ENCODE assay signal across 29 cellular contexts in genomic region chr2:233819884-233820765, GRCh38. TPM values are rescaled to one million over a fixed set of nuclear protein-coding genes. Genes with fewer than 3 reads are reported as not detected.
DNase-seq lines count a peak whose midpoint lies in the region; ATAC-seq, FAIRE-seq and TF ChIP-seq lines count a peak whose summit lies in the region.
"Had no signal": no experiment of that assay in that cellular context is flagged by ENCODE, and none has a peak within 500 bp of the region (broad histone marks: within the 10 kb centered on the region; RNA-seq: fewer than 3 reads in every experiment).

No MANE protein-coding gene starts in this region.

- no peak overlapping the region for H3K4me3 Mint-ChIP-seq in H9
- H3K4me3 Mint-ChIP-seq: CD4-positive, CD25-positive, alpha-beta regulatory T cell; stimulated activated memory B cell treated with anti-CD40 and anti-IgM and Interleukin-4, amounts not matched to agents 10 μg/mL and 1 μg/mL and 100 μg/mL, for 72 hours; WTC11 had no signal

- no peaks in the 10 kb centered on the region for H3K36me3 Mint-ChIP-seq in H9 (ENCODE audit: insufficient read depth in 1 of 3, low read depth in 3 of 3)
- H3K36me3 Mint-ChIP-seq: CD4-positive, CD25-positive, alpha-beta regulatory T cell; stimulated activated memory B cell treated with anti-CD40 and anti-IgM and Interleukin-4, amounts not matched to agents 10 μg/mL and 1 μg/mL and 100 μg/mL, for 72 hours; WTC11 had no signal

- no peak overlapping the region for H2BK12ac ChIP-seq in H9 (ENCODE audit: insufficient read length, low read depth, low read length)

- no peak overlapping the region; the same call in 1 of the 2 replicates for H3K14ac ChIP-seq in H9 (ENCODE audit: insufficient read depth, low read length)

- no peak for FAIRE-seq in kidney (lab: Jason Lieb, UNC)
- FAIRE-seq: endothelial cell of umbilical vein, GM19239 had no signal

- no peak overlapping the region for H3K4me2 ChIP-seq in H9 (ENCODE audit: insufficient read depth, insufficient read length, low read length)
- H3K4me2 ChIP-seq: smooth muscle cell had no signal

- H2BK120ac ChIP-seq in H9 (ENCODE audit: low read depth, low read length, poor library complexity, severe bottlenecking): no peak overlapping the region

- no peak overlapping the region for H2BK5ac ChIP-seq in H9 (ENCODE audit: insufficient read length, low read length)

- H3K9me3 ChIP-seq in H9 (ENCODE audit: control insufficient read depth, low read depth, low read length) (no peaks in the 10 kb centered on the region), kidney (ENCODE audit: control insufficient read depth in 1 of 2, low read length in 2 of 2) (no peaks in the 10 kb centered on the region), spleen (peaks cover 0 to 4% (median 0%) of the 10 kb centered on the region in 8 donors)
- H3K9me3 ChIP-seq: neutrophil, testis had no signal

- no peak overlapping the region for H3K23ac ChIP-seq in H9 (ENCODE audit: insufficient read length, low read depth, low read length)

- no peaks in the 10 kb centered on the region for H3K4me1 ChIP-seq in H9 (ENCODE audit: insufficient read depth, low read length)
- H3K4me1 ChIP-seq in kidney (ENCODE audit: control insufficient read depth in 1 of 2, insufficient read depth in 1 of 2, low read depth in 1 of 2, low read length in 2 of 2): no peaks in the 10 kb centered on the region
- no peaks in the 10 kb centered on the region for H3K4me1 ChIP-seq in spleen
- H3K4me1 ChIP-seq: testis had no signal

- H4K8ac ChIP-seq in H9 (replicated peaks; ENCODE audit: insufficient read length, low read depth, low read length): no peak overlapping the region

- no peaks in the 10 kb centered on the region; a peak in 1 of 5 replicates for H3K9me3 Mint-ChIP-seq in H9
- H3K9me3 Mint-ChIP-seq: stimulated activated memory B cell treated with anti-CD40 and anti-IgM and Interleukin-4, amounts not matched to agents 10 μg/mL and 1 μg/mL and 100 μg/mL, for 72 hours; WTC11 had no signal

- no peaks in the 10 kb centered on the region for H3K27me3 ChIP-seq in H9 (ENCODE audit: insufficient read depth, low read length)
- H3K27me3 ChIP-seq in spleen (replicated peaks in 1 of 7): peaks cover 0 to 9% (median 0%) of the 10 kb centered on the region in 7 donors
- H3K27me3 ChIP-seq: neutrophil, testis had no signal

- intact Hi-C loops in kidney (cut with DNase I) (no loop called here), spleen (cut with DNase I; ENCODE audit: low total_unique reads) (no loop called here)

- H4K91ac ChIP-seq in H9 (ENCODE audit: insufficient read length, low read depth, low read length): no peak overlapping the region

- no peaks in the 10 kb centered on the region for H3K79me2 ChIP-seq in H9 (ENCODE audit: insufficient read depth, low read length)

- H3K23me2 ChIP-seq in H9 (ENCODE audit: insufficient read length, low read depth, low read length, poor library complexity, severe bottlenecking): no peaks in the 10 kb centered on the region

- H2BK20ac ChIP-seq in H9 (ENCODE audit: low read depth, low read length, poor library complexity, severe bottlenecking): no peak overlapping the region

- H3T11ph ChIP-seq in H9 (ENCODE audit: low read length): no peak overlapping the region

- H3K79me1 ChIP-seq in H9 (ENCODE audit: insufficient read depth, low read depth, low read length, poor library complexity, severe bottlenecking): no peaks in the 10 kb centered on the region

- H3K4ac ChIP-seq in H9 (ENCODE audit: low read depth, low read length): no peak overlapping the region

- H3K4me3 ChIP-seq in kidney (ENCODE audit: low read length in 2 of 2) (no peak overlapping the region), spleen (no peak overlapping the region)
- H3K4me3 ChIP-seq: smooth muscle cell, testis had no signal

- TF ChIP-seq CTCF in H9 (conservative IDR thresholded peaks at IDR 0.05) (no peak), kidney (IDR thresholded peaks at IDR 0.05; ENCODE audit: borderline replicate concordance, extremely low read depth, insufficient read depth) (no peak), spleen (IDR thresholded peaks at IDR 0.05 in 8 of 11, conservative IDR thresholded peaks at IDR 0.05 in 3 of 11) (no peak)

- no peak overlapping the region for H2BK15ac ChIP-seq in H9 (ENCODE audit: low read depth, low read length)

- no peak overlapping the region for H3K56ac ChIP-seq in H9 (ENCODE audit: insufficient read length, low read depth, low read length)

- H3K36me3 ChIP-seq in kidney (ENCODE audit: control insufficient read depth in 1 of 2, insufficient read depth in 2 of 2, low read length in 2 of 2) (no peaks in the 10 kb centered on the region), spleen (no peaks in the 10 kb centered on the region)
- H3K36me3 ChIP-seq: neutrophil had no signal

- H2AK5ac ChIP-seq in H9 (ENCODE audit: insufficient read length, low read length): no peak overlapping the region

- H3K9ac ChIP-seq in H9 (ENCODE audit: extremely low read depth, insufficient read length, low read length) (no peak overlapping the region), kidney (ENCODE audit: low read length in 2 of 2) (no peak overlapping the region)

- no peak for TF ChIP-seq POLR2A in spleen (IDR thresholded peaks at IDR 0.05)

- DNase-seq in AG08395 (ENCODE audit: low spot score) (peak; percentile 27), H9 (peak; percentile 16), kidney (peak; percentile 56), spleen (peak; percentile 58), dermis blood vessel endothelial cell (no peak), NCI-H2107 treated with DMSO at 0.1 percent for 48 hours (lab: John Stamatoyannopoulos, UW; ENCODE audit: unreplicated experiment) (no peak), glomerular visceral epithelial cell (ENCODE audit: extremely low spot score) (no peak)
- DNase-seq: activated CD4-positive, alpha-beta T cell treated with anti-CD3 and anti-CD28 coated beads, Interleukin-2, amount 50 U/mL, for 48 hours; activated T-cell treated with anti-CD3 and anti-CD28 coated beads for 4 hours; amygdala; CD4-positive, CD25-positive, alpha-beta regulatory T cell; glutamatergic neuron; NCI-H1417; NCI-H524; PC-3; SHP77 treated with DMSO at 0.1 percent for 48 hours; SW 1271; T1000; testis had no signal

- WGBS in H9 (ENCODE audit: extremely low coverage, insufficient read length, low lambda C conversion rate): no CpG with 5 or more reads among the region's 18 CpGs
- 78 to 88% (median 84%) methylated on average over 14 to 18 of the region's 18 CpGs for WGBS in spleen, 5 donors

- ATAC-seq in esophagus mucosa: no peak
- ATAC-seq: PC-3; stimulated activated memory B cell treated with anti-CD40 and anti-IgM and Interleukin-4, amounts not matched to agents 10 μg/mL and 1 μg/mL and 100 μg/mL, for 72 hours; WTC11 had no signal

- H3K18ac ChIP-seq in H9 (ENCODE audit: insufficient read length, low read depth, low read length): no peak overlapping the region

- H4K20me1 ChIP-seq in H9 (ENCODE audit: control insufficient read depth, insufficient read depth, insufficient read length): no peaks in the 10 kb centered on the region

- no peaks in the 10 kb centered on the region; a peak in 1 of 4 replicates for H3K4me1 Mint-ChIP-seq in H9
- H3K4me1 Mint-ChIP-seq: CD4-positive, CD25-positive, alpha-beta regulatory T cell; stimulated activated memory B cell treated with anti-CD40 and anti-IgM and Interleukin-4, amounts not matched to agents 10 μg/mL and 1 μg/mL and 100 μg/mL, for 72 hours had no signal

- no peak overlapping the region for H4K5ac ChIP-seq in H9 (ENCODE audit: insufficient read length, low read depth, low read length)

- peaks cover 1% of the 10 kb centered on the region; the same call in 1 of the 2 replicates for H3K27me3 Mint-ChIP-seq in H9 (ENCODE audit: low read depth)

- no peak overlapping the region for H2AFZ ChIP-seq in H9 (ENCODE audit: low read length)

- H3K27ac Mint-ChIP-seq in H9: no peak overlapping the region
- H3K27ac Mint-ChIP-seq: CD4-positive, CD25-positive, alpha-beta regulatory T cell; stimulated activated memory B cell treated with anti-CD40 and anti-IgM and Interleukin-4, amounts not matched to agents 10 μg/mL and 1 μg/mL and 100 μg/mL, for 72 hours; WTC11 had no signal

- H3K27ac ChIP-seq in H9 (ENCODE audit: insufficient read length, low read depth, low read length): no peak overlapping the region
- no peak overlapping the region for H3K27ac ChIP-seq in kidney (ENCODE audit: low read depth in 2 of 2, low read length in 2 of 2)
- no peak overlapping the region for H3K27ac ChIP-seq in spleen
- H3K27ac ChIP-seq: neutrophil, testis had no signal

RNA-seq across cellular contexts. Expression of gene HJURP, which starts 34.2 kb away (rescaled TPM):
- total RNA-seq in H9 (2021): 49.7 and 52.6 TPM in 2 replicates
- total RNA-seq in kidney: 0.94 TPM
- polyA plus RNA-seq in kidney (ENCODE audit: insufficient read depth, low read depth, low replicate concordance): not detected
- 1 to 10 TPM; 1.4 to 7.4 (median 5.2) TPM for total RNA-seq in spleen
- polyA plus RNA-seq in spleen: 1 to 10 TPM; 2.2 to 5.6 (median 2.9) TPM
- total RNA-seq in dermis blood vessel endothelial cell: 10.4 and 19.8 TPM in 2 replicates
- total RNA-seq in esophagus mucosa: 9.4 TPM

RNA-seq across cellular contexts. Expression of gene MROH2A, which starts 42.0 kb away (rescaled TPM):
- total RNA-seq in H9 (2021): not detected in 2 replicates
- total RNA-seq in kidney: not detected
- 1.8 TPM for polyA plus RNA-seq in kidney (ENCODE audit: insufficient read depth, low read depth, low replicate concordance)
- under 1 TPM in 2 of 7 donors, not detected in 5; 0.27 to 0.43 TPM for total RNA-seq in spleen
- polyA plus RNA-seq in spleen: 1 to 10 TPM in 1 of 3 donors, not detected in 2; 1.5 TPM
- not detected in 2 replicates for total RNA-seq in dermis blood vessel endothelial cell
- total RNA-seq in esophagus mucosa: 0.52 TPM
- total RNA-seq: CD4-positive, CD25-positive, alpha-beta regulatory T cell; dermis microvascular lymphatic vessel endothelial cell; endothelial cell of umbilical vein; kidney epithelial cell; lung microvascular endothelial cell; PC-3; smooth muscle cell; WTC11 had no signal
- polyA plus RNA-seq: CD4-positive, CD25-positive, alpha-beta regulatory T cell; endothelial cell of umbilical vein; smooth muscle cell had no signal

Comparison
In these comparisons a context has a peak if more than half of its experiments do, and no peak if none do; other contexts are left out.
1. DNase-seq: peak in AG08395 (single experiment), H9 (single experiment), kidney (single experiment) and spleen (single experiment); none in dermis blood vessel endothelial cell (single experiment), NCI-H2107 treated with DMSO at 0.1 percent for 48 hours (single experiment) and glomerular visceral epithelial cell (single experiment).